12 cellular contexts compared by ENCODE assay signal in genomic region chr14:24123465-24124417, GRCh38. TPM values are rescaled to one million over a fixed set of nuclear protein-coding genes. Genes with fewer than 3 reads are reported as not detected.
DNase-seq lines count a peak whose midpoint lies in the region; ATAC-seq, FAIRE-seq and TF ChIP-seq lines count a peak whose summit lies in the region.
"Had no signal": no experiment of that assay in that cellular context is flagged by ENCODE, and none has a peak within 500 bp of the region (broad histone marks: within the 10 kb centered on the region; RNA-seq: fewer than 3 reads in every experiment).

No MANE protein-coding gene starts in this region.

- H3K36me3 ChIP-seq in A673 (ENCODE audit: insufficient read depth, low read length, poor library complexity, severe bottlenecking), result peaks cover 19% of the 10 kb centered on the region
- H3K36me3 ChIP-seq in K562 (ENCODE audit: control insufficient read depth, insufficient read depth, low read length), result peaks cover 38% of the 10 kb centered on the region; the same call in 2 of the 3 replicates
- H3K36me3 ChIP-seq in thyroid gland, result peaks cover 47 to 55% of the 10 kb centered on the region in 2 donors

- H3K4me2 ChIP-seq in K562 (ENCODE audit: insufficient read depth, low read length), result no peak overlapping the region; the same call in 1 of the 2 replicates

- H3K4me3 ChIP-seq in A673 (ENCODE audit: low read depth, low read length, poor library complexity, severe bottlenecking) (no peak overlapping the region), K562 (no peak overlapping the region), thyroid gland (replicated peaks in 1 of 3) (no peak overlapping the region)

- no peak overlapping the region for H3K27ac ChIP-seq in A673 (ENCODE audit: low read depth, low read length, poor library complexity, severe bottlenecking)
- H3K27ac ChIP-seq in K562 (ENCODE audit: extremely low read depth, low read depth, low read length), result no peak overlapping the region; the same call in 2 of the 3 replicates
- no peak overlapping the region for H3K27ac ChIP-seq in thyroid gland
- H3K27ac ChIP-seq: parathyroid adenoma, VCaP had no signal

- TF ChIP-seq RAD21 in K562 (CRISPR knock-in tag; conservative IDR thresholded peaks at IDR 0.05 in 1 of 2, IDR thresholded peaks at IDR 0.05 in 1 of 2), result no peak

- no peak for TF ChIP-seq POLR2A in K562 (conservative IDR thresholded peaks at IDR 0.05)
- no peak for TF ChIP-seq POLR2A in thyroid gland (IDR thresholded peaks at IDR 0.05)

- H4K20me1 ChIP-seq in K562 (replicated peaks; ENCODE audit: control insufficient read depth, insufficient read depth, low read length), result no peaks in the 10 kb centered on the region

- TF ChIP-seq CTCF in A673 (conservative IDR thresholded peaks at IDR 0.05; ENCODE audit: low read depth, low read length), result no peak
- TF ChIP-seq CTCF in K562 (IDR thresholded peaks at IDR 0.05 in 2 of 3, conservative IDR thresholded peaks at IDR 0.05 in 1 of 3; ENCODE audit: insufficient read depth in 2 of 3, low read depth in 1 of 3, low read length in 3 of 3), result no peak
- TF ChIP-seq CTCF in thyroid gland (IDR thresholded peaks at IDR 0.05), result no peak

- intact Hi-C loops in A673 (cut with micrococcal nuclease; ENCODE audit: unreplicated experiment), result no loop called here
- intact Hi-C loops in K562 (cut with micrococcal nuclease), result no loop called here
- intact Hi-C loops in thyroid gland (cut with DNase I), result no loop called here

- 60% methylated on average over 9 of the region's 9 CpGs for whole genome bisulfite sequencing in K562 (ENCODE audit: insufficient coverage, low coverage, missing lambda C conversion rate)
- WGBS in thyroid gland, 2 donors, result 85 to 87% methylated on average over 9 of the region's 9 CpGs

- H3K9ac ChIP-seq in K562 (ENCODE audit: insufficient read depth in 1 of 2, low read depth in 2 of 2, low read length in 2 of 2), result peak overlapping the region in 1 of 2 experiments; percentile 76; a peak in 3 of 4 replicates
- H3K9ac ChIP-seq: parathyroid adenoma had no signal

- POLR2A ChIA-PET in A673 (lab: Charles Lee; ENCODE audit: low non-redundant PET), result no interaction called here
- POLR2A ChIA-PET in K562 (lab: Yijun Ruan, JAX), result interaction anchor here (0.6 to 4.2 kb wide), 4 partner anchors 8 to 950 kb away, joined by 3 to 38 read pairs (median 3); partner anchors contain the start of genes DCAF11, EMC9 and NRL

- H3K4me1 ChIP-seq in A673 (ENCODE audit: insufficient read depth, low read length, poor library complexity, severe bottlenecking), result no peaks in the 10 kb centered on the region
- H3K4me1 ChIP-seq in K562 (replicated peaks in 1 of 2; ENCODE audit: control insufficient read depth in 2 of 2, insufficient read depth in 2 of 2, low read length in 2 of 2), result peaks cover 6 to 12% of the 10 kb centered on the region in 2 experiments; a peak in 4 of 5 replicates
- H3K4me1 ChIP-seq in thyroid gland, result no peaks in the 10 kb centered on the region
- H3K4me1 ChIP-seq: BE2C, parathyroid adenoma had no signal

- no peaks in the 10 kb centered on the region for H3K79me2 ChIP-seq in K562 (ENCODE audit: control insufficient read depth, insufficient read depth, low read length)

- DNase-seq in A673 (ENCODE audit: low spot score), result no peak
- DNase-seq in K562 (ENCODE audit: extremely low read depth in 1 of 4, low spot score in 3 of 4), result no peak
- DNase-seq in AG20443 (ENCODE audit: low spot score), result no peak
- DNase-seq in thyroid gland, result no peak
- DNase-seq in kidney tubule cell (ENCODE audit: low spot score), result no peak
- DNase-seq in NCI-H2029 (lab: John Stamatoyannopoulos, UW), result no peak
- DNase-seq: BE2C had no signal

- peak; percentile 67 for FAIRE-seq in K562 (lab: Jason Lieb, UNC)
- FAIRE-seq: frontal cortex had no signal

- CTCF ChIA-PET in A673 (lab: Charles Lee), result no interaction called here
- CTCF ChIA-PET in K562 (lab: Yijun Ruan, JAX; ENCODE audit: low intra/inter-chr PET ratio), result no interaction called here

- no peaks in the 10 kb centered on the region for H3K9me1 ChIP-seq in K562 (ENCODE audit: control insufficient read depth, insufficient read depth, low read length)

- TF ChIP-seq EP300 in K562 (IDR thresholded peaks at IDR 0.05; ENCODE audit: low read length), result no peak

- BruUV-seq in A673 (replicated peaks; lab: Mats Ljungman, UMichigan) (TSS peak; percentile 39), K562 (replicated peaks; lab: Mats Ljungman, UMichigan) (no TSS peak)

- H3K27me3 ChIP-seq in A673 (replicated peaks; ENCODE audit: insufficient read depth, low read depth, low read length, poor library complexity) (no peaks in the 10 kb centered on the region), K562 (ENCODE audit: control insufficient read depth in 2 of 2, insufficient read depth in 2 of 2, low read length in 2 of 2) (no peaks in the 10 kb centered on the region), thyroid gland (no peaks in the 10 kb centered on the region)
- H3K27me3 ChIP-seq: BE2C had no signal

- H3K9me3 ChIP-seq in A673 (ENCODE audit: low read depth, low read length, poor library complexity, severe bottlenecking) (no peaks in the 10 kb centered on the region), K562 (replicated peaks; ENCODE audit: control insufficient read depth, insufficient read depth, low read depth, low read length) (no peaks in the 10 kb centered on the region), thyroid gland (no peaks in the 10 kb centered on the region)
- H3K9me3 ChIP-seq: BE2C had no signal

- no peak overlapping the region for H2AFZ ChIP-seq in K562 (ENCODE audit: low read depth, low read length)
- H2AFZ ChIP-seq: parathyroid adenoma had no signal

- in situ Hi-C loops in K562 (cut with MboI), result no loop called here

- ATAC-seq in GM18907 (IDR thresholded peaks at IDR 0.05; ENCODE audit: unreplicated experiment) (peak; percentile 71), HG02981 (IDR thresholded peaks at IDR 0.05; ENCODE audit: unreplicated experiment) (peak; percentile 45), K562 (peak; percentile 72)

RNA-seq across cellular contexts. Expression of gene FITM1, which starts 6.7 kb away (rescaled TPM):
- total RNA-seq in A673 (2021) (0.48 TPM in 1 of 2 replicates, not detected in the other), K562 (2014; rRNA removed) (0.09 TPM in 1 of 2 replicates, not detected in the other), K562 (2014; rRNA removed; fragmentation: Illumina TruSeq; extraction: Trizol) (not detected in 2 replicates), K562 (2015; rRNA removed; fragmentation: Illumina TruSeq; extraction: Trizol) (not detected in 2 replicates), K562 (2021) (0.20 TPM in 1 of 2 replicates, not detected in the other), thyroid gland (1 to 10 TPM in 2 of 4 donors, under 1 TPM in 1, not detected in 1; 0.63 to 3.5 (median 2.7) TPM)
- total RNA-seq in K562 (2011; cell fraction: chromatin; rRNA removed; ENCODE audit: low replicate concordance), result 0.44 and 1.00 TPM in 2 replicates
- total RNA-seq in K562 (2011; cell fraction: nucleolus; rRNA removed), result 0.67 TPM in 1 of 2 replicates, not detected in the other
- 0.73 TPM in 1 of 2 replicates, not detected in the other for total RNA-seq in K562 (2011; cell fraction: nucleoplasm; rRNA removed)
- polyA plus RNA-seq in K562 (2011; rRNA removed) (0.11 TPM in 1 of 2 replicates, not detected in the other), K562 (2014; fragmentation: Illumina TruSeq; extraction: Trizol) (not detected in 2 replicates), K562 (2014; fragmentation: Nextera tagmentation; extraction: Ambion mirVana) (not detected), K562 (2014; rRNA removed) (0.20 TPM in 1 of 2 replicates, not detected in the other)
- polyA plus RNA-seq in K562 (2011; cell fraction: cytosol; rRNA removed), result 0.19 and 0.21 TPM in 2 replicates
- polyA plus RNA-seq in K562 (2011; cell fraction: nucleus; rRNA removed), result 0.41 and 0.58 TPM in 2 replicates
- polyA plus RNA-seq in K562 (2012), result 0.15 TPM in 1 of 2 replicates, not detected in the other
- 0.27 TPM in 1 of 2 replicates, not detected in the other for polyA minus RNA-seq in K562 (2011; rRNA and poly(A)+ RNA removed)
- not detected in 2 replicates for polyA minus RNA-seq in K562 (2011; cell fraction: cytosol; rRNA and poly(A)+ RNA removed)
- polyA minus RNA-seq in K562 (2011; cell fraction: nucleus; rRNA and poly(A)+ RNA removed), result not detected in 2 replicates

RNA-seq across cellular contexts. Expression of gene NRL, which starts 9.0 kb away (rescaled TPM):
- 1.6 and 1.9 TPM in 2 replicates for total RNA-seq in A673 (2021)
- total RNA-seq in K562 (2011; cell fraction: chromatin; rRNA removed; ENCODE audit: low replicate concordance), result 1.1 and 2.4 TPM in 2 replicates
- 2.3 and 2.8 TPM in 2 replicates for total RNA-seq in K562 (2011; cell fraction: nucleolus; rRNA removed)
- 2.3 and 3.1 TPM in 2 replicates for total RNA-seq in K562 (2011; cell fraction: nucleoplasm; rRNA removed)
- 2.2 and 2.4 TPM in 2 replicates for total RNA-seq in K562 (2014; rRNA removed)
- 0.48 and 0.65 TPM in 2 replicates for total RNA-seq in K562 (2014; rRNA removed; fragmentation: Illumina TruSeq; extraction: Trizol)
- 1.5 and 1.8 TPM in 2 replicates for total RNA-seq in K562 (2015; rRNA removed; fragmentation: Illumina TruSeq; extraction: Trizol)
- 2.4 and 2.7 TPM in 2 replicates for total RNA-seq in K562 (2021)
- 1.0 and 1.5 TPM in 2 replicates for polyA plus RNA-seq in K562 (2011; rRNA removed)
- polyA plus RNA-seq in K562 (2011; cell fraction: cytosol; rRNA removed), result 1.5 and 4.1 TPM in 2 replicates
- polyA plus RNA-seq in K562 (2011; cell fraction: nucleus; rRNA removed), result 1.2 and 1.7 TPM in 2 replicates
- 0.95 and 2.1 TPM in 2 replicates for polyA plus RNA-seq in K562 (2012)
- polyA plus RNA-seq in K562 (2014; fragmentation: Illumina TruSeq; extraction: Trizol), result 1.0 and 1.5 TPM in 2 replicates
- polyA plus RNA-seq in K562 (2014; fragmentation: Nextera tagmentation; extraction: Ambion mirVana), result under 1 TPM in 1 of 2 experiments, not detected in 1; 0.07 TPM
- 1.9 and 2.0 TPM in 2 replicates for polyA plus RNA-seq in K562 (2014; rRNA removed)
- polyA minus RNA-seq in K562 (2011; rRNA and poly(A)+ RNA removed), result 0.74 and 1.0 TPM in 2 replicates
- polyA minus RNA-seq in K562 (2011; cell fraction: cytosol; rRNA and poly(A)+ RNA removed), result 0.57 and 0.73 TPM in 2 replicates
- polyA minus RNA-seq in K562 (2011; cell fraction: nucleus; rRNA and poly(A)+ RNA removed), result 1.3 and 3.0 TPM in 2 replicates
- 10 to 100 TPM in 2 of 4 donors, 1 to 10 TPM in 2; 2.1 to 11.7 (median 8.4) TPM for total RNA-seq in thyroid gland

RNA-seq across cellular contexts. Expression of gene DCAF11, which starts 9.2 kb away (rescaled TPM):
- total RNA-seq in A673 (2021) (45.5 and 49.1 TPM in 2 replicates), K562 (2014; rRNA removed) (39.8 and 53.8 TPM in 2 replicates), K562 (2014; rRNA removed; fragmentation: Illumina TruSeq; extraction: Trizol) (23.6 and 25.8 TPM in 2 replicates), K562 (2015; rRNA removed; fragmentation: Illumina TruSeq; extraction: Trizol) (33.9 and 36.6 TPM in 2 replicates), K562 (2021) (32.6 and 36.4 TPM in 2 replicates), thyroid gland (100 to 1,000 TPM in 3 of 4 donors, 10 to 100 TPM in 1; 90.6 to 155 (median 132) TPM)
- 36.2 and 69.8 TPM in 2 replicates for total RNA-seq in K562 (2011; cell fraction: chromatin; rRNA removed; ENCODE audit: low replicate concordance)
- 39.9 and 42.9 TPM in 2 replicates for total RNA-seq in K562 (2011; cell fraction: nucleolus; rRNA removed)
- 35.7 and 38.2 TPM in 2 replicates for total RNA-seq in K562 (2011; cell fraction: nucleoplasm; rRNA removed)
- polyA plus RNA-seq in K562 (2011; rRNA removed) (37.8 and 38.4 TPM in 2 replicates), K562 (2014; fragmentation: Illumina TruSeq; extraction: Trizol) (42.2 and 43.9 TPM in 2 replicates), K562 (2014; fragmentation: Nextera tagmentation; extraction: Ambion mirVana) (1 to 10 TPM; 8.5 to 9.2 TPM), K562 (2014; rRNA removed) (41.1 and 46.2 TPM in 2 replicates)
- 42.5 and 49.6 TPM in 2 replicates for polyA plus RNA-seq in K562 (2011; cell fraction: cytosol; rRNA removed)
- polyA plus RNA-seq in K562 (2011; cell fraction: nucleus; rRNA removed), result 43.0 and 49.6 TPM in 2 replicates
- 31.7 and 46.8 TPM in 2 replicates for polyA plus RNA-seq in K562 (2012)
- polyA minus RNA-seq in K562 (2011; rRNA and poly(A)+ RNA removed), result 30.3 and 36.6 TPM in 2 replicates
- polyA minus RNA-seq in K562 (2011; cell fraction: cytosol; rRNA and poly(A)+ RNA removed), result 20.1 and 22.3 TPM in 2 replicates
- polyA minus RNA-seq in K562 (2011; cell fraction: nucleus; rRNA and poly(A)+ RNA removed), result 16.6 and 29.7 TPM in 2 replicates

RNA-seq across cellular contexts. Expression of gene PSME1, which starts 12.3 kb away (rescaled TPM):
- total RNA-seq in A673 (2021) (160 and 173 TPM in 2 replicates), K562 (2014; rRNA removed) (63.9 and 70.9 TPM in 2 replicates), K562 (2014; rRNA removed; fragmentation: Illumina TruSeq; extraction: Trizol) (67.6 and 69.7 TPM in 2 replicates), K562 (2015; rRNA removed; fragmentation: Illumina TruSeq; extraction: Trizol) (71.4 TPM in 2 replicates), K562 (2021) (65.6 and 66.9 TPM in 2 replicates), thyroid gland (100 to 1,000 TPM; 117 to 193 (median 186) TPM)
- 20.8 and 28.8 TPM in 2 replicates for total RNA-seq in K562 (2011; cell fraction: chromatin; rRNA removed; ENCODE audit: low replicate concordance)
- total RNA-seq in K562 (2011; cell fraction: nucleolus; rRNA removed), result 18.2 and 21.2 TPM in 2 replicates
- 20.8 and 20.9 TPM in 2 replicates for total RNA-seq in K562 (2011; cell fraction: nucleoplasm; rRNA removed)
- polyA plus RNA-seq in K562 (2011; rRNA removed) (20.3 and 28.1 TPM in 2 replicates), K562 (2014; fragmentation: Illumina TruSeq; extraction: Trizol) (67.5 and 74.0 TPM in 2 replicates), K562 (2014; fragmentation: Nextera tagmentation; extraction: Ambion mirVana) (100 to 1,000 TPM; 163 to 180 TPM), K562 (2014; rRNA removed) (42.4 and 51.2 TPM in 2 replicates)
- 27.0 and 36.8 TPM in 2 replicates for polyA plus RNA-seq in K562 (2011; cell fraction: cytosol; rRNA removed)
- 52.1 and 61.5 TPM in 2 replicates for polyA plus RNA-seq in K562 (2011; cell fraction: nucleus; rRNA removed)
- 77.8 and 104 TPM in 2 replicates for polyA plus RNA-seq in K562 (2012)
- 11.9 and 15.4 TPM in 2 replicates for polyA minus RNA-seq in K562 (2011; rRNA and poly(A)+ RNA removed)
- 10.9 and 16.8 TPM in 2 replicates for polyA minus RNA-seq in K562 (2011; cell fraction: cytosol; rRNA and poly(A)+ RNA removed)
- 5.1 and 11.3 TPM in 2 replicates for polyA minus RNA-seq in K562 (2011; cell fraction: nucleus; rRNA and poly(A)+ RNA removed)

RNA-seq across cellular contexts. Expression of gene EMC9, which starts 17.6 kb away (rescaled TPM):
- total RNA-seq in A673 (2021), result 36.8 and 50.4 TPM in 2 replicates
- 18.9 and 44.8 TPM in 2 replicates for total RNA-seq in K562 (2011; cell fraction: chromatin; rRNA removed; ENCODE audit: low replicate concordance)
- total RNA-seq in K562 (2011; cell fraction: nucleolus; rRNA removed), result 39.0 and 39.2 TPM in 2 replicates
- total RNA-seq in K562 (2011; cell fraction: nucleoplasm; rRNA removed), result 21.1 and 29.4 TPM in 2 replicates
- 13.0 and 15.6 TPM in 2 replicates for total RNA-seq in K562 (2014; rRNA removed)
- total RNA-seq in K562 (2014; rRNA removed; fragmentation: Illumina TruSeq; extraction: Trizol), result 4.1 and 5.7 TPM in 2 replicates
- total RNA-seq in K562 (2015; rRNA removed; fragmentation: Illumina TruSeq; extraction: Trizol), result 7.8 and 8.9 TPM in 2 replicates
- 13.2 and 13.3 TPM in 2 replicates for total RNA-seq in K562 (2021)
- 8.1 and 10.0 TPM in 2 replicates for polyA plus RNA-seq in K562 (2011; rRNA removed)
- 10.1 and 16.0 TPM in 2 replicates for polyA plus RNA-seq in K562 (2011; cell fraction: cytosol; rRNA removed)
- polyA plus RNA-seq in K562 (2011; cell fraction: nucleus; rRNA removed), result 50.1 and 57.3 TPM in 2 replicates
- polyA plus RNA-seq in K562 (2012), result 11.8 and 22.3 TPM in 2 replicates
- polyA plus RNA-seq in K562 (2014; fragmentation: Illumina TruSeq; extraction: Trizol), result 7.3 and 10.0 TPM in 2 replicates
- polyA plus RNA-seq in K562 (2014; fragmentation: Nextera tagmentation; extraction: Ambion mirVana), result 1 to 10 TPM; 3.1 to 4.5 TPM
- 12.4 and 13.3 TPM in 2 replicates for polyA plus RNA-seq in K562 (2014; rRNA removed)
- polyA minus RNA-seq in K562 (2011; rRNA and poly(A)+ RNA removed), result 3.2 and 5.0 TPM in 2 replicates
- 3.7 and 4.1 TPM in 2 replicates for polyA minus RNA-seq in K562 (2011; cell fraction: cytosol; rRNA and poly(A)+ RNA removed)
- 11.0 and 16.8 TPM in 2 replicates for polyA minus RNA-seq in K562 (2011; cell fraction: nucleus; rRNA and poly(A)+ RNA removed)
- total RNA-seq in thyroid gland, result 10 to 100 TPM in 3 of 4 donors, 1 to 10 TPM in 1; 8.3 to 25.5 (median 16.9) TPM
